ENCODE assay signal across 8 cellular contexts in the genomic region with DNA sequence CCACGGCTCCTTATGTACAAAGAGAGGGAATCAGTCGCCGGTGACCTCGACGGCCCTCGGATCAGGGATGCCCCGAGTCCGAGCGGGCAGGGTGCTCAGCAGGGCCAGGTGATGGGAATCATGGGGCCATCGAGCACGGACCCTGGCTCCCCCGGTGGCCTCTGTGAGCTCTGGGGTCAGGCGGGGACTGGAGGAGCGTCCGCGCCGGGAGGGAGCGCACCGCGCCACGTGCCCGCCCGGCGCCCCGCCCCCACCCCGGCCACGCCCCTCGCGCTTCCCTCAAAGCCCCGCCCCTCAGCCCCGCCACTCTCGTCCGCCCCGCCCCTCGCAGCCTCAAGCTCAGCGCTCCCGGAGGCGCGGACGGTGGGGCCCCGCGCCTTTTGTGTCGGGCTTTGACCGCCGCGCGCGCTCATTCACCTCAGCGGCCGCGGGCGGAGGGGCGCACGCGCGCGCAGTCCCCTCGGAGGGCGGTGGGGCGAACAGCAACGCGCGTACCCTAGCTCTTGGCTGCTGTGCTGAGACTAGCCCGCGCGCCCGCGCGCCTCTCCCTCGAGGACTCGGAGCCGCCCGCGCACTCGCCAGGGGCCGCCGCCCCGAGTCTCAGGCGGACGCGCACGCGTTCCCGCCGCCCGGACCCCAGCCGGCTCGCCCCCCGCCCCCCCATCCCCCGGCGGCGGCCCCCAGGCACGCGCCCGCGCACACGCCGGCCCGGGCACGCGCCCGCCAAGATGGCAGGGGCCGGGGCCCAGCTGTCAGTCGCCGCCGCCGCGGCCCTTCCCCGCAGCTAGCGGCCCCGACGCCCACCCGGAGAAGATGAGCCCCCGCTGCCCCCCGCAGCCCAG.
DNase-seq lines count a peak whose midpoint lies in the region; ATAC-seq, FAIRE-seq and TF ChIP-seq lines count a peak whose summit lies in the region.

No MANE protein-coding gene starts in this region.

- no peaks in the 10 kb centered on the region for H3K36me3 ChIP-seq in keratinocyte (ENCODE audit: control insufficient read depth in 2 of 2, extremely low read depth in 1 of 2, insufficient read depth in 2 of 2, low read length in 2 of 2)

- H2AFZ ChIP-seq in keratinocyte (ENCODE audit: control insufficient read depth, low read length): peak overlapping the region; percentile 64

- H3K27me3 ChIP-seq in keratinocyte (ENCODE audit: control insufficient read depth, extremely low read depth, insufficient read depth, low read length): peaks cover 19% of the 10 kb centered on the region

- H3K4me1 Mint-ChIP-seq in central memory CD8-positive, alpha-beta T cell: peaks cover 9% of the 10 kb centered on the region

- no peaks in the 10 kb centered on the region for H3K9me1 ChIP-seq in keratinocyte (ENCODE audit: control insufficient read depth, extremely low read depth, insufficient read depth, low read length)

- peak overlapping the region; percentile 47 to 87 (median 69) for H3K4me3 ChIP-seq in keratinocyte (ENCODE audit: control insufficient read depth in 2 of 3, extremely low read depth in 1 of 3, insufficient read depth in 2 of 3, low read depth in 1 of 3, low read length in 3 of 3)

- ATAC-seq in HG02885 (IDR thresholded peaks at IDR 0.05; ENCODE audit: poor library complexity, unreplicated experiment) (peak; percentile 72), GM19328 (IDR thresholded peaks at IDR 0.05; ENCODE audit: unreplicated experiment) (no peak)
- ATAC-seq in central memory CD8-positive, alpha-beta T cell (replicated peaks; ENCODE audit: extremely low read depth, poor library complexity, severe bottlenecking): peak; percentile 83

- peaks cover 11% of the 10 kb centered on the region for H3K79me2 ChIP-seq in keratinocyte (ENCODE audit: control insufficient read depth, insufficient read depth, low read length)

- peak overlapping the region; percentile 92 for H3K4me3 Mint-ChIP-seq in central memory CD8-positive, alpha-beta T cell

- no peaks in the 10 kb centered on the region for H3K9me3 ChIP-seq in keratinocyte (ENCODE audit: control insufficient read depth, low read depth, low read length)

- H3K4me2 ChIP-seq in keratinocyte (ENCODE audit: control insufficient read depth, extremely low read depth, insufficient read depth, low read depth, low read length): peak overlapping the region; percentile 23

- TF ChIP-seq CTCF in GM10266 (IDR thresholded peaks at IDR 0.05; ENCODE audit: control insufficient read depth, insufficient read depth, low read depth, missing control alignments) (no peak), keratinocyte (optimal IDR thresholded peaks at IDR 0.05 in 1 of 3, IDR thresholded peaks at IDR 0.05 in 1 of 3, conservative IDR thresholded peaks at IDR 0.05 in 1 of 3; ENCODE audit: extremely low read depth in 1 of 3, insufficient read depth in 2 of 3, low read length in 3 of 3) (no peak)

- DNase-seq in GM10266 (ENCODE audit: extremely low spot score) (peak; percentile 92), NCI-H2171 treated with DMSO at 0.1 percent for 48 hours (lab: John Stamatoyannopoulos, UW) (peak; percentile 91), keratinocyte (ENCODE audit: low read depth, low spot score) (peak; percentile 23)
- DNase-seq in activated CD4-positive, CD25-positive, alpha-beta regulatory T cell treated with anti-CD3 and anti-CD28 coated beads, Interleukin-2, amount 50 U/mL, for 72 hours: peak; percentile 79
- DNase-seq in central memory CD8-positive, alpha-beta T cell (ENCODE audit: low spot score in 2 of 2): peak; percentile 55 to 58
- DNase-seq in stimulated activated CD4-positive, alpha-beta T cell treated with anti-CD3 and anti-CD28 coated beads, Interleukin-12 subunit alpha, Interleukin-12 subunit beta, amount 100 ng/mL, for 48 hours (ENCODE audit: low read depth in 2 of 3, low spot score in 1 of 3): peak; percentile 69 to 85 (median 72)

- FAIRE-seq in keratinocyte (lab: Jason Lieb, UNC): no peak

- H3K36me3 Mint-ChIP-seq in central memory CD8-positive, alpha-beta T cell (ENCODE audit: insufficient read depth): peaks cover 6% of the 10 kb centered on the region

- no peak overlapping the region for H3K27ac Mint-ChIP-seq in central memory CD8-positive, alpha-beta T cell (ENCODE audit: low read depth)

- peak overlapping the region; percentile 60 for H3K9ac ChIP-seq in keratinocyte (ENCODE audit: control insufficient read depth, extremely low read depth, insufficient read depth, low read length)

- dilution Hi-C loops in keratinocyte (cut with MboI; ENCODE audit: extremely low pct_ligation_motif_present, low sequenced_read_pairs): no loop called here

- H3K9me3 Mint-ChIP-seq in central memory CD8-positive, alpha-beta T cell: no peaks in the 10 kb centered on the region

- H3K4me1 ChIP-seq in keratinocyte (ENCODE audit: control insufficient read depth, extremely low read depth, insufficient read depth, low read length): peaks cover 7% of the 10 kb centered on the region

- H4K20me1 ChIP-seq in keratinocyte (ENCODE audit: control insufficient read depth, extremely low read depth, insufficient read depth, low read length): no peaks in the 10 kb centered on the region

- no peak overlapping the region for H3K27ac ChIP-seq in keratinocyte (ENCODE audit: control insufficient read depth, insufficient read depth, low read length)

- H3K27me3 Mint-ChIP-seq in central memory CD8-positive, alpha-beta T cell: peaks cover 37% of the 10 kb centered on the region

Comparison
In these comparisons a context has a peak if more than half of its experiments do, and no peak if none do; other contexts are left out.
1. DNase-seq: peak in every context shown above with its lines; median percentile 92 in GM10266; 91 in NCI-H2171 treated with DMSO at 0.1 percent for 48 hours; 79 in activated CD4-positive, CD25-positive, alpha-beta regulatory T cell treated with anti-CD3 and anti-CD28 coated beads, Interleukin-2, amount 50 U/mL, for 72 hours; 72 in stimulated activated CD4-positive, alpha-beta T cell treated with anti-CD3 and anti-CD28 coated beads, Interleukin-12 subunit alpha, Interleukin-12 subunit beta, amount 100 ng/mL, for 48 hours; 56 in central memory CD8-positive, alpha-beta T cell; 23 in keratinocyte.